In the genomic region with DNA sequence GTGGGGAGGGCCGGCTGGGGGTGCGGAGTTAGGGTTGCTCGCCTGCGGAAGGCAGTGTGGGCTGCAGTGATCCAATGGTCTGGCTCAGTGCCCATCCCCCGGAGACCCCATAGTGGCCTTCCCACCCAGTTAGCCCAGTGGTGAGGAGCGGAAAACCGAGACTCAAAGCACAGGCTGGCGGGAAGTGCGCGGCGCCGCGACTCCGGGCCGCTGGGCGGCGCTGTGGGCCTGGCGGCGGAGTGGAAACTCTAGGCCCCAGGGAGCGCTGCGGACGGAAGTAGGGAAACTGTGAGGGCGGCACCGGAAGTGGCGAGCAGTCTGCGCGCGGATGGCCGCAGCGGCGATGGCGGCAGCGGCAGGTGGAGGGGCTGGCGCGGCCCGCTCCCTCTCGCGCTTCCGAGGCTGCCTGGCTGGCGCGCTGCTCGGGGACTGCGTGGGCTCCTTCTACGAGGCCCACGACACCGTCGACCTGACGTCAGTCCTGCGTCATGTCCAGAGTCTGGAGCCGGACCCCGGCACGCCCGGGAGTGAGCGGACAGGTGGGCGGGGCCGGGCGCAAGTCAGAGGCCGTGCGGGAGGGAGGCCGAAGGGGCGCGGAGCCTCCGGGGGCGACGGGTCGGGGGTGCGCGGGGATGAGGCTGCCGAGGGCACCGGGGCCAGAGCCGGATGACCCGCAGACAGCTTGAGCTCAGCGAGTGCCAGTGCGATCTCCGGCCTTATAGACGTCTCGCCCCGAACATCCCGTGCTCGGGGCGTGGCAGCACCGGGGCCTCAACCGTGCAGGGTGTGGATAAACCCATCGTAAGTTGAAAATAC, we compare ENCODE assay signal across 8 cellular contexts. TPM values are rescaled to one million over a fixed set of nuclear protein-coding genes. Genes with fewer than 3 reads are reported as not detected.
A peak's percentile ranks its signal among the peaks of the same experiment; 100 is the strongest.
DNase-seq lines count a peak whose midpoint lies in the region; TF ChIP-seq lines count a peak whose summit lies in the region.

A gene with protein sequence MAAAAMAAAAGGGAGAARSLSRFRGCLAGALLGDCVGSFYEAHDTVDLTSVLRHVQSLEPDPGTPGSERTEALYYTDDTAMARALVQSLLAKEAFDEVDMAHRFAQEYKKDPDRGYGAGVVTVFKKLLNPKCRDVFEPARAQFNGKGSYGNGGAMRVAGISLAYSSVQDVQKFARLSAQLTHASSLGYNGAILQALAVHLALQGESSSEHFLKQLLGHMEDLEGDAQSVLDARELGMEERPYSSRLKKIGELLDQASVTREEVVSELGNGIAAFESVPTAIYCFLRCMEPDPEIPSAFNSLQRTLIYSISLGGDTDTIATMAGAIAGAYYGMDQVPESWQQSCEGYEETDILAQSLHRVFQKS (plus strand): TSS at position 316 of the 816 bp plus-strand sequence. CDS start 13 bp downstream, at position 329.

- CTCF ChIA-PET in activated naive CD4-positive, alpha-beta T cell treated with anti-CD3 and anti-CD28 coated beads, Interleukin-2, amount 10 ng/mL, durations not matched to agents 7 days and 5 days (lab: Charles Lee) = interaction anchor here (0.6 kb wide), 1 partner anchor 157 kb away, joined by 4 read pairs; no protein-coding TSS in a partner anchor

- peak within 1 kb of the TSS; percentile 92 for H3K4me3 ChIP-seq in SK-N-MC

- no peaks in the 10 kb centered on the region for H3K9me3 ChIP-seq in SK-N-MC (ENCODE audit: low read depth, low read length)

- H3K27ac ChIP-seq in SK-N-MC = peak within 1 kb of the TSS; percentile 42

- H3K27me3 Mint-ChIP-seq in HFFc6 (ENCODE audit: insufficient read depth) = peaks cover 4% of the 10 kb centered on the region; the same call in 1 of the 2 replicates
- peaks cover 35% of the 10 kb centered on the region for H3K27me3 Mint-ChIP-seq in activated naive CD4-positive, alpha-beta T cell treated with anti-CD3 and anti-CD28 coated beads, Interleukin-2, amount 10 ng/mL, durations not matched to agents 7 days and 5 days

- no peaks in the 10 kb centered on the region for H3K9me3 Mint-ChIP-seq in HFFc6
- no peaks in the 10 kb centered on the region for H3K9me3 Mint-ChIP-seq in activated naive CD4-positive, alpha-beta T cell treated with anti-CD3 and anti-CD28 coated beads, Interleukin-2, amount 10 ng/mL, durations not matched to agents 7 days and 5 days

- DNase-seq in GM10266 (ENCODE audit: extremely low spot score) = peak; percentile 96
- DNase-seq in HFFc6 = peak; percentile 79
- DNase-seq in NAMALWA (ENCODE audit: low spot score) = peak; percentile 90
- DNase-seq in SK-N-MC (ENCODE audit: low read depth, low spot score) = peak; percentile 59
- DNase-seq in activated naive CD4-positive, alpha-beta T cell treated with anti-CD3 and anti-CD28 coated beads, Interleukin-2, amount 10 ng/mL, durations not matched to agents 7 days and 5 days = peak; percentile 93
- peak; percentile 90 for DNase-seq in germinal center (ENCODE audit: low spot score)
- peak in 54 of 56 donors; percentile 43 to 91 (median 79) for DNase-seq in nucleus accumbens (lab: John Stamatoyannopoulos, UW)
- DNase-seq in superior temporal gyrus (ENCODE audit: extremely low spot score) = peak; percentile 89

- peaks cover 33% of the 10 kb centered on the region for H3K36me3 ChIP-seq in SK-N-MC (ENCODE audit: insufficient read depth, low read length)

- peak within 1 kb of the TSS; percentile 95 for H3K27ac Mint-ChIP-seq in HFFc6
- peak within 1 kb of the TSS; percentile 85 for H3K27ac Mint-ChIP-seq in activated naive CD4-positive, alpha-beta T cell treated with anti-CD3 and anti-CD28 coated beads, Interleukin-2, amount 10 ng/mL, durations not matched to agents 7 days and 5 days

- H3K4me1 Mint-ChIP-seq in HFFc6 (ENCODE audit: low read depth) = peaks cover 12% of the 10 kb centered on the region
- peaks cover 28% of the 10 kb centered on the region for H3K4me1 Mint-ChIP-seq in activated naive CD4-positive, alpha-beta T cell treated with anti-CD3 and anti-CD28 coated beads, Interleukin-2, amount 10 ng/mL, durations not matched to agents 7 days and 5 days

- peaks cover 11% of the 10 kb centered on the region for H3K36me3 Mint-ChIP-seq in HFFc6 (ENCODE audit: low read depth)
- H3K36me3 Mint-ChIP-seq in activated naive CD4-positive, alpha-beta T cell treated with anti-CD3 and anti-CD28 coated beads, Interleukin-2, amount 10 ng/mL, durations not matched to agents 7 days and 5 days = peaks cover 25% of the 10 kb centered on the region

- peak within 1 kb of the TSS; percentile 93 for H3K9ac ChIP-seq in SK-N-MC (ENCODE audit: insufficient read length)

- peak within 1 kb of the TSS; percentile 98 for H3K4me3 Mint-ChIP-seq in HFFc6
- H3K4me3 Mint-ChIP-seq in activated naive CD4-positive, alpha-beta T cell treated with anti-CD3 and anti-CD28 coated beads, Interleukin-2, amount 10 ng/mL, durations not matched to agents 7 days and 5 days = peak within 1 kb of the TSS; percentile 81

- TF ChIP-seq CTCF in GM10266 (IDR thresholded peaks at IDR 0.05; ENCODE audit: control insufficient read depth, insufficient read depth, low read depth, missing control alignments) (peak; percentile 100), HFFc6 (IDR thresholded peaks at IDR 0.05) (peak; percentile 99)

RNA-seq across cellular contexts. Expression of the gene that starts here (rescaled TPM):
- 10 to 100 TPM; 24.4 to 30.9 (median 27.0) TPM for total RNA-seq in HFFc6 (2021; fragmentation: NEBNext Ultra II Directional; extraction: Animal tissue kit (Norgen Biotek cat#: 25700))

Comparison
In these comparisons a context has a peak if more than half of its experiments do, and no peak if none do; other contexts are left out.
1. Peak in every context shown above with its lines: DNase-seq, H3K4me3 ChIP-seq and H3K27ac ChIP-seq.